Comparison of ENCODE assay signal across 1 cellular context in genomic region chr9:86732514-86732913, GRCh38.
TF ChIP-seq lines count a peak whose summit lies in the region.

No MANE protein-coding gene starts in this region.

TF ChIP-seq in HEK293, 187 proteins besides CTCF, POLR2A, EP300 and RAD21 (continued from another document):
- no peak for TF ChIP-seq ZNF513 (tag by site-specific recombination; IDR thresholded peaks at IDR 0.05)
- peak; percentile 69 for TF ChIP-seq ZNF558 (tag by site-specific recombination; IDR thresholded peaks at IDR 0.05)
- TF ChIP-seq ZNF707 (tag by site-specific recombination; IDR thresholded peaks at IDR 0.05) = no peak
- TF ChIP-seq ZBTB26 (tag by site-specific recombination; optimal IDR thresholded peaks at IDR 0.05) = no peak
- peak; percentile 23 for TF ChIP-seq ZNF654 (tag by site-specific recombination; IDR thresholded peaks at IDR 0.05; ENCODE audit: low read depth)
- peak; percentile 22; the same call in 1 of the 2 replicates for TF ChIP-seq ZNF501 (tag by site-specific recombination; IDR thresholded peaks at IDR 0.05)
- no peak for TF ChIP-seq ZBTB20 (tag by site-specific recombination; IDR thresholded peaks at IDR 0.05)
- no peak for TF ChIP-seq TCF7L2 (IDR thresholded peaks at IDR 0.05; ENCODE audit: borderline replicate concordance, low read depth, low read length)
- TF ChIP-seq ZNF169 (tag by site-specific recombination; IDR thresholded peaks at IDR 0.05) = no peak
- peak; percentile 54 for TF ChIP-seq ZNF146 (tag by site-specific recombination; IDR thresholded peaks at IDR 0.05)
- TF ChIP-seq ZNF561 (tag by site-specific recombination; IDR thresholded peaks at IDR 0.05; ENCODE audit: borderline replicate concordance) = peak; percentile 28; the same call in 1 of the 2 replicates
- 0 out of 2 replicates have a peak, but pooled peaks have one; percentile 40 for TF ChIP-seq ZNF768 (tag by site-specific recombination; IDR thresholded peaks at IDR 0.05)
- TF ChIP-seq ZBTB7A (tag by site-specific recombination; IDR thresholded peaks at IDR 0.05; ENCODE audit: low read depth) = no peak
- no peak for TF ChIP-seq ZNF248 (tag by site-specific recombination; IDR thresholded peaks at IDR 0.05)
- TF ChIP-seq ZNF571 (tag by site-specific recombination; IDR thresholded peaks at IDR 0.05) = no peak
- peak; percentile 37; the same call in 1 of the 2 replicates for TF ChIP-seq ZNF366 (tag by site-specific recombination; conservative IDR thresholded peaks at IDR 0.05)
- TF ChIP-seq, protein P1, sequence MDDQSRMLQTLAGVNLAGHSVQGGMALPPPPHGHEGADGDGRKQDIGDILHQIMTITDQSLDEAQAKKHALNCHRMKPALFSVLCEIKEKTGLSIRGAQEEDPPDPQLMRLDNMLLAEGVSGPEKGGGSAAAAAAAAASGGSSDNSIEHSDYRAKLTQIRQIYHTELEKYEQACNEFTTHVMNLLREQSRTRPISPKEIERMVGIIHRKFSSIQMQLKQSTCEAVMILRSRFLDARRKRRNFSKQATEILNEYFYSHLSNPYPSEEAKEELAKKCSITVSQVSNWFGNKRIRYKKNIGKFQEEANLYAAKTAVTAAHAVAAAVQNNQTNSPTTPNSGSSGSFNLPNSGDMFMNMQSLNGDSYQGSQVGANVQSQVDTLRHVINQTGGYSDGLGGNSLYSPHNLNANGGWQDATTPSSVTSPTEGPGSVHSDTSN (CRISPR knock-in tag; IDR thresholded peaks at IDR 0.05) = no peak
- no peak for TF ChIP-seq TRIM28 (IDR thresholded peaks at IDR 0.05; ENCODE audit: borderline replicate concordance, low read length)
- TF ChIP-seq ZNF335 (tag by site-specific recombination; conservative IDR thresholded peaks at IDR 0.05) = no peak
- no peak for TF ChIP-seq ZNF510 (tag by site-specific recombination; IDR thresholded peaks at IDR 0.05; ENCODE audit: insufficient replicate concordance)
- TF ChIP-seq OVOL3 (tag by site-specific recombination; IDR thresholded peaks at IDR 0.05) = 0 out of 2 replicates have a peak, but pooled peaks have one; percentile 16
- TF ChIP-seq ZBTB44 (tag by site-specific recombination; IDR thresholded peaks at IDR 0.05) = peak; percentile 59
- no peak for TF ChIP-seq PRDM2 (tag by site-specific recombination; IDR thresholded peaks at IDR 0.05; ENCODE audit: borderline replicate concordance)
- TF ChIP-seq, protein P2, sequence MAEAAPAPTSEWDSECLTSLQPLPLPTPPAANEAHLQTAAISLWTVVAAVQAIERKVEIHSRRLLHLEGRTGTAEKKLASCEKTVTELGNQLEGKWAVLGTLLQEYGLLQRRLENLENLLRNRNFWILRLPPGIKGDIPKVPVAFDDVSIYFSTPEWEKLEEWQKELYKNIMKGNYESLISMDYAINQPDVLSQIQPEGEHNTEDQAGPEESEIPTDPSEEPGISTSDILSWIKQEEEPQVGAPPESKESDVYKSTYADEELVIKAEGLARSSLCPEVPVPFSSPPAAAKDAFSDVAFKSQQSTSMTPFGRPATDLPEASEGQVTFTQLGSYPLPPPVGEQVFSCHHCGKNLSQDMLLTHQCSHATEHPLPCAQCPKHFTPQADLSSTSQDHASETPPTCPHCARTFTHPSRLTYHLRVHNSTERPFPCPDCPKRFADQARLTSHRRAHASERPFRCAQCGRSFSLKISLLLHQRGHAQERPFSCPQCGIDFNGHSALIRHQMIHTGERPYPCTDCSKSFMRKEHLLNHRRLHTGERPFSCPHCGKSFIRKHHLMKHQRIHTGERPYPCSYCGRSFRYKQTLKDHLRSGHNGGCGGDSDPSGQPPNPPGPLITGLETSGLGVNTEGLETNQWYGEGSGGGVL (tag by site-specific recombination; IDR thresholded peaks at IDR 0.05) = peak; percentile 48; the same call in 1 of the 2 replicates
- no peak for TF ChIP-seq BCL6B (tag by site-specific recombination; IDR thresholded peaks at IDR 0.05)
- no peak for TF ChIP-seq ZNF121 (tag by site-specific recombination; IDR thresholded peaks at IDR 0.05)
- no peak for TF ChIP-seq ZNF585B (tag by site-specific recombination; IDR thresholded peaks at IDR 0.05)
- TF ChIP-seq SP7 (tag by site-specific recombination; IDR thresholded peaks at IDR 0.05) = peak; percentile 93
- peak; percentile 90 for TF ChIP-seq KLF8 (tag by site-specific recombination; IDR thresholded peaks at IDR 0.05)
- TF ChIP-seq, protein P3, sequence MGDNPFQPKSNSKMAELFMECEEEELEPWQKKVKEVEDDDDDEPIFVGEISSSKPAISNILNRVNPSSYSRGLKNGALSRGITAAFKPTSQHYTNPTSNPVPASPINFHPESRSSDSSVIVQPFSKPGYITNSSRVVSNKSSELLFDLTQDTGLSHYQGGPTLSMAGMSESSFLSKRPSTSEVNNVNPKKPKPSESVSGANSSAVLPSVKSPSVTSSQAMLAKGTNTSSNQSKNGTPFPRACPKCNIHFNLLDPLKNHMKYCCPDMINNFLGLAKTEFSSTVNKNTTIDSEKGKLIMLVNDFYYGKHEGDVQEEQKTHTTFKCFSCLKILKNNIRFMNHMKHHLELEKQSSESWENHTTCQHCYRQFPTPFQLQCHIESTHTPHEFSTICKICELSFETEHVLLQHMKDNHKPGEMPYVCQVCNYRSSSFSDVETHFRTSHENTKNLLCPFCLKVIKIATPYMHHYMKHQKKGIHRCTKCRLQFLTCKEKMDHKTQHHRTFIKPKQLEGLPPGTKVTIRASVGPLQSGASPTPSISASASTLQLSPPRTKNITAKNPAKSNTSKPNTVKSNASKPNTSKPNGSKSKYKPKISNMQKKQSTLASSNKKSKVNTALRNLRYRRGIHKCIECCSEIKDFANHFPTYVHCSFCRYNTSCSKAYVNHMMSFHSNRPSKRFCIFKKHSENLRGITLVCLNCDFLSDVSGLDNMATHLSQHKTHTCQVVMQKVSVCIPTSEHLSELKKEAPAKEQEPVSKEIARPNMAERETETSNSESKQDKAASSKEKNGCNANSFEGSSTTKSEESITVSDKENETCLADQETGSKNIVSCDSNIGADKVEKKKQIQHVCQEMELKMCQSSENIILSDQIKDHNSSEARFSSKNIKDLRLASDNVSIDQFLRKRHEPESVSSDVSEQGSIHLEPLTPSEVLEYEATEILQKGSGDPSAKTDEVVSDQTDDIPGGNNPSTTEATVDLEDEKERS (tag by site-specific recombination; IDR thresholded peaks at IDR 0.05) = peak; percentile 63; the same call in 1 of the 2 replicates
- no peak for TF ChIP-seq YY1 (tag by site-specific recombination; IDR thresholded peaks at IDR 0.05)
- no peak for TF ChIP-seq ZNF211 (tag by site-specific recombination; IDR thresholded peaks at IDR 0.05; ENCODE audit: low read depth)
- no peak for TF ChIP-seq ZNF132 (tag by site-specific recombination; IDR thresholded peaks at IDR 0.05; ENCODE audit: borderline replicate concordance)
